ENCODE assay signal across 8 cellular contexts in the genomic region with DNA sequence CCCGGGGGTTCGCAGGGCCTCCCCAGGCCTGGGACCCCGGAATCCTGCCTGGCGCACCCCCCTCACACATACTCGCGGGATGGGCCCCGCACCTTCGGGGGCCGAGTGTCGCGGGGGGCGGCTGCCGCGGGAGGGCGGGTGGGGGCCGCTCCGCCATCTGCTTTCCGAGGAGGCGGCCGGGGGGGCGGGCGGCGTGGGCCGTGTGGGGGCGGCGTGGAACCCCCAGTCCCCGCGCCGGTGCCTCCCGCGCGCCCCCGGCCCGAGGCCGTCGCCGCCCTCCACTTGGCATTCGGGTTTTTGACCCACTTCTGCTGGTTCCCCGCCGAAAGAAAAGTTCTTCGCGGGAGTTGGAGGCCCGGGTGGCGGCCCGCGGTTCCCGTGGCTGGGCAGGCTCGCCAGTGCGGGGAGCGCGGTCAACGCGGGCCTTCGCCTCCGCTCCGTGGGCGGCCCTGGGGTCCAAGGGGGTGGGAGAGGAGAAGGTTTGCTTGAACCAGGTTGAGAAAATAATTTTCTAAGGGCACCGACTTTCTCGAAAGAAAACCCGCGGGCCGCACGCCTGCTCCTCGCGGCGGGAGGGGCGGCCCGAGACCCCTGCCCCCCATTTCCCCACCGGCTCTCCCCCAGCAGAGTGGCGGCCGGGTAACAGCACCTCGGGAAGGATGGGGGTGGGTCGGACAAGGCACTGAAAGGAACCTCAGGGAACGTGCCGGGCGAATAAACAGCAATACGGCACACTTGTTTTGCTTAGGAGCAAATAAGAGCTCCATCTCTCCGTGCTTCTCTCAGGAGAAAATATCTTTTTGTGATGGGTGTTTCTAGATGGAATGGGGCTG. TPM values are rescaled to one million over a fixed set of nuclear protein-coding genes. Genes with fewer than 3 reads are reported as not detected.
DNase-seq lines count a peak whose midpoint lies in the region; ATAC-seq, FAIRE-seq and TF ChIP-seq lines count a peak whose summit lies in the region.

No MANE protein-coding gene starts in this region.

- in situ Hi-C loops in GM23248 (cut with MboI) = no loop called here

- CTCF ChIA-PET in activated B cell treated with CpG ODN at 0.5 μM for 24 hours (lab: Charles Lee) = no interaction called here

- peak overlapping the region; percentile 63 for H3K27ac Mint-ChIP-seq in activated B cell treated with CpG ODN at 0.5 μM for 24 hours

- peaks cover 15% of the 10 kb centered on the region for H3K4me1 Mint-ChIP-seq in activated B cell treated with CpG ODN at 0.5 μM for 24 hours

- peak overlapping the region; percentile 33 for H3K27ac ChIP-seq in GM23248

- DNase-seq in GM23248 = peak; percentile 49
- peak; percentile 27 for DNase-seq in activated B cell treated with CpG ODN at 0.5 μM for 24 hours
- DNase-seq in frontal cortex (ENCODE audit: low spot score in 2 of 2) = peak; percentile 58 to 59
- DNase-seq in skeletal muscle cell (ENCODE audit: low read depth) = no peak
- no peak for DNase-seq in HT-29 (ENCODE audit: low spot score)
- no peak for DNase-seq in activated CD4-positive, CD25-positive, alpha-beta regulatory T cell treated with anti-CD3 and anti-CD28 coated beads, Interleukin-2, amount 50 U/mL, for 72 hours
- DNase-seq in stimulated activated CD4-positive, alpha-beta T cell treated with anti-CD3 and anti-CD28 coated beads, Interleukin-2, amount 100 ng/mL, for 48 hours = no peak

- intact Hi-C loops in activated B cell treated with CpG ODN at 0.5 μM for 24 hours (cut with micrococcal nuclease) = loop anchor here (5.0 to 10.0 kb wide), 3 partner anchors 223 to 1170 kb away; a partner anchor contains a TSS

- H3K27me3 Mint-ChIP-seq in activated B cell treated with CpG ODN at 0.5 μM for 24 hours = no peaks in the 10 kb centered on the region

- no peak for TF ChIP-seq CTCF in activated B cell treated with CpG ODN at 0.5 μM for 24 hours (IDR thresholded peaks at IDR 0.05)

- no peak for FAIRE-seq in frontal cortex (lab: Jason Lieb, UNC)

- ATAC-seq in activated B cell treated with CpG ODN at 0.5 μM for 24 hours (ENCODE audit: low read depth) (no peak), GM21367 (IDR thresholded peaks at IDR 0.05; ENCODE audit: unreplicated experiment) (no peak)

- H3K4me1 ChIP-seq in GM23248 (ENCODE audit: insufficient read depth) = peaks cover 13% of the 10 kb centered on the region; the same call in 1 of the 2 replicates

- H3K36me3 Mint-ChIP-seq in activated B cell treated with CpG ODN at 0.5 μM for 24 hours (ENCODE audit: low read depth) = peaks cover 5% of the 10 kb centered on the region

- peak overlapping the region; percentile 99 for H3K4me2 ChIP-seq in GM23248 (ENCODE audit: unreplicated experiment)

- peaks cover 3% of the 10 kb centered on the region for H3K36me3 ChIP-seq in GM23248 (ENCODE audit: low read depth)

- no peaks in the 10 kb centered on the region for H3K9me3 ChIP-seq in GM23248 (ENCODE audit: low read depth)

- peaks cover 79% of the 10 kb centered on the region for H3K79me2 ChIP-seq in GM23248 (ENCODE audit: insufficient read depth)

- no peaks in the 10 kb centered on the region for H3K9me3 Mint-ChIP-seq in activated B cell treated with CpG ODN at 0.5 μM for 24 hours

- POLR2A ChIA-PET in activated B cell treated with CpG ODN at 0.5 μM for 24 hours (lab: Charles Lee) = interaction anchor here (0.6 to 1.7 kb wide), 5 partner anchors 8 to 35 kb away, joined by 3 to 16 read pairs (median 5); a partner anchor contains a TSS

- no peaks in the 10 kb centered on the region for H3K9me2 ChIP-seq in GM23248 (ENCODE audit: insufficient read depth)

- H3K4me3 ChIP-seq in GM23248 (peak overlapping the region; percentile 87), skeletal muscle cell (ENCODE audit: low read depth, low read length) (peak overlapping the region; percentile 73)

- 1 to 3% methylated on average over 30 to 56 of the region's 78 CpGs for WGBS in GM23248 (ENCODE audit: low coverage in 1 of 2, low lambda C conversion rate in 2 of 2, missing lambda C conversion rate in 2 of 2), 2 experiments

- H4K20me1 ChIP-seq in GM23248 (ENCODE audit: insufficient read depth) = no peaks in the 10 kb centered on the region

- peaks cover 12% of the 10 kb centered on the region; the same call in 1 of the 2 replicates for H3F3A ChIP-seq in GM23248 (ENCODE audit: insufficient read depth)

- H3K9ac ChIP-seq in GM23248 = peak overlapping the region; percentile 81

- peak overlapping the region; percentile 76 for H3K4me3 Mint-ChIP-seq in activated B cell treated with CpG ODN at 0.5 μM for 24 hours

- peak overlapping the region; percentile 52 for H2AFZ ChIP-seq in GM23248

- no peaks in the 10 kb centered on the region for H3K27me3 ChIP-seq in GM23248 (replicated peaks; ENCODE audit: insufficient read depth)

RNA-seq across cellular contexts. Expression of a gene that starts 1.6 kb away (rescaled TPM):
- 21.3 and 21.5 TPM in 2 replicates for total RNA-seq in GM23248 (2014; rRNA removed; shearing (Covaris generic))
- 11.2 and 11.6 TPM in 2 replicates for polyA plus RNA-seq in GM23248 (2016; fragmentation: Nextera tagmentation; extraction: Ambion mirVana)
- total RNA-seq in activated B cell treated with CpG ODN at 0.5 μM for 24 hours = 5.4 and 6.1 TPM in 2 replicates
- total RNA-seq in frontal cortex = 14.3 TPM
- 8.8 and 11.5 TPM in 2 replicates for total RNA-seq in HT-29 (2014; rRNA removed; shearing (Covaris generic))

RNA-seq across cellular contexts. Expression of a gene that starts 9.5 kb away (rescaled TPM):
- total RNA-seq in GM23248 (2014; rRNA removed; shearing (Covaris generic)) = 14.5 and 18.8 TPM in 2 replicates
- polyA plus RNA-seq in GM23248 (2016; fragmentation: Nextera tagmentation; extraction: Ambion mirVana) = 19.0 and 19.5 TPM in 2 replicates
- total RNA-seq in activated B cell treated with CpG ODN at 0.5 μM for 24 hours (16.2 and 21.3 TPM in 2 replicates), frontal cortex (22.8 TPM)
- 19.6 and 22.7 TPM in 2 replicates for total RNA-seq in HT-29 (2014; rRNA removed; shearing (Covaris generic))

RNA-seq across cellular contexts. Expression of a gene that starts 12.5 kb away (rescaled TPM):
- total RNA-seq in GM23248 (2014; rRNA removed; shearing (Covaris generic)) = 39.3 and 52.9 TPM in 2 replicates
- 16.6 and 17.7 TPM in 2 replicates for polyA plus RNA-seq in GM23248 (2016; fragmentation: Nextera tagmentation; extraction: Ambion mirVana)
- total RNA-seq in activated B cell treated with CpG ODN at 0.5 μM for 24 hours (14.6 and 15.9 TPM in 2 replicates), frontal cortex (8.2 TPM)
- total RNA-seq in HT-29 (2014; rRNA removed; shearing (Covaris generic)) = 52.0 and 52.1 TPM in 2 replicates

RNA-seq across cellular contexts. Expression of a gene that starts 35.4 kb away (rescaled TPM):
- total RNA-seq in GM23248 (2014; rRNA removed; shearing (Covaris generic)) = 16.4 and 31.7 TPM in 2 replicates
- 11.2 and 15.4 TPM in 2 replicates for polyA plus RNA-seq in GM23248 (2016; fragmentation: Nextera tagmentation; extraction: Ambion mirVana)
- total RNA-seq in activated B cell treated with CpG ODN at 0.5 μM for 24 hours (53.2 and 53.8 TPM in 2 replicates), frontal cortex (11.4 TPM)
- 28.5 and 37.2 TPM in 2 replicates for total RNA-seq in HT-29 (2014; rRNA removed; shearing (Covaris generic))

Comparison
In these comparisons a context has a peak if more than half of its experiments do, and no peak if none do; other contexts are left out.
1. DNase-seq: peak in GM23248 (single experiment), activated B cell treated with CpG ODN at 0.5 μM for 24 hours (single experiment) and frontal cortex (2 of 2); none in skeletal muscle cell (single experiment), HT-29 (single experiment), activated CD4-positive, CD25-positive, alpha-beta regulatory T cell treated with anti-CD3 and anti-CD28 coated beads, Interleukin-2, amount 50 U/mL, for 72 hours (single experiment) and stimulated activated CD4-positive, alpha-beta T cell treated with anti-CD3 and anti-CD28 coated beads, Interleukin-2, amount 100 ng/mL, for 48 hours (0 of 2).